19 cellular contexts compared by ENCODE assay signal in genomic region chr6:64411226-64411625, GRCh38.
A peak's percentile ranks its signal among the peaks of the same experiment; 100 is the strongest.
DNase-seq lines count a peak whose midpoint lies in the region; FAIRE-seq and TF ChIP-seq lines count a peak whose summit lies in the region.
"Had no signal": no experiment of that assay in that cellular context is flagged by ENCODE, and none has a peak within 500 bp of the region (broad histone marks: within the 10 kb centered on the region; RNA-seq: fewer than 3 reads in every experiment).

No MANE protein-coding gene starts in this region.

- no peak overlapping the region for H3K27ac ChIP-seq in endodermal cell (ENCODE audit: low read depth, low read length)

- H3K27me3 ChIP-seq in endodermal cell (ENCODE audit: control insufficient read depth, insufficient read depth, low read length, poor library complexity, severe bottlenecking): no peaks in the 10 kb centered on the region

- TF ChIP-seq POLR2A in GM12892 (IDR thresholded peaks at IDR 0.05; ENCODE audit: low read depth, low read length): no peak

- no peak for FAIRE-seq in GM12892 (lab: Jason Lieb, UNC)

- no peaks in the 10 kb centered on the region for H3K36me3 Mint-ChIP-seq in endodermal cell (ENCODE audit: low read depth)
- H3K36me3 Mint-ChIP-seq: CD4-positive, CD25-positive, alpha-beta regulatory T cell; IgD-negative memory B cell had no signal

- no peaks in the 10 kb centered on the region for H3K4me1 ChIP-seq in endodermal cell (ENCODE audit: control insufficient read depth, insufficient read depth, low read length)
- H3K4me1 ChIP-seq: HAP-1 had no signal

- DNase-seq in AG08396 (ENCODE audit: low spot score) (peak; percentile 3), HS-5 (ENCODE audit: low read depth) (peak; percentile 19), choroid plexus epithelial cell (ENCODE audit: low read depth) (peak; percentile 21), iris pigment epithelial cell (ENCODE audit: low read depth) (peak; percentile 6), endodermal cell (no peak), NCI-H1694 treated with DMSO at 0.1 percent for 48 hours (lab: John Stamatoyannopoulos, UW) (no peak), ureter (ENCODE audit: low spot score) (no peak), GM12892 (ENCODE audit: insufficient read length) (no peak)
- DNase-seq: 8988T; CD4-positive, CD25-positive, alpha-beta regulatory T cell; DMS79; NCI-H1105; NCI-H2081; NCI-H2171; NCI-H524 treated with DMSO at 0.1 percent for 48 hours; NCI-H82 had no signal

- H3K4me3 ChIP-seq in choroid plexus epithelial cell (ENCODE audit: low read depth, low read length) (no peak overlapping the region), endodermal cell (ENCODE audit: low read length) (no peak overlapping the region)
- H3K4me3 ChIP-seq: GM23338, HAP-1 had no signal

- no peaks in the 10 kb centered on the region for H3K36me3 ChIP-seq in endodermal cell (ENCODE audit: control insufficient read depth, insufficient read depth, low read length)
- H3K36me3 ChIP-seq: HAP-1 had no signal

- no peaks in the 10 kb centered on the region for H3K27me3 Mint-ChIP-seq in endodermal cell (ENCODE audit: insufficient read depth)
- H3K27me3 Mint-ChIP-seq: CD4-positive, CD25-positive, alpha-beta regulatory T cell; IgD-negative memory B cell had no signal

- TF ChIP-seq CTCF in choroid plexus epithelial cell (conservative IDR thresholded peaks at IDR 0.05; ENCODE audit: low read depth, low read length): no peak
- TF ChIP-seq CTCF in endodermal cell (conservative IDR thresholded peaks at IDR 0.05): no peak

- H3K4me3 Mint-ChIP-seq in endodermal cell: no peak overlapping the region
- H3K4me3 Mint-ChIP-seq: CD4-positive, CD25-positive, alpha-beta regulatory T cell; GM23338; IgD-negative memory B cell had no signal

- peaks cover 2% of the 10 kb centered on the region for H3K9me3 Mint-ChIP-seq in endodermal cell

- no peak overlapping the region for H3K9ac ChIP-seq in endodermal cell (ENCODE audit: extremely low read depth, low read length, poor library complexity, severe bottlenecking)

- no peak overlapping the region for H3K27ac Mint-ChIP-seq in endodermal cell
- H3K27ac Mint-ChIP-seq: CD4-positive, CD25-positive, alpha-beta regulatory T cell; GM23338; IgD-negative memory B cell had no signal

- no peaks in the 10 kb centered on the region for H3K4me1 Mint-ChIP-seq in endodermal cell
- H3K4me1 Mint-ChIP-seq: CD4-positive, CD25-positive, alpha-beta regulatory T cell; GM23338; IgD-negative memory B cell had no signal

- no peaks in the 10 kb centered on the region for H3K9me3 ChIP-seq in endodermal cell (ENCODE audit: control insufficient read depth, low read length)
- H3K9me3 ChIP-seq: HAP-1 had no signal

Comparison
In these comparisons a context has a peak if more than half of its experiments do, and no peak if none do; other contexts are left out.
1. DNase-seq: peak in AG08396 (single experiment), HS-5 (single experiment), choroid plexus epithelial cell (single experiment) and iris pigment epithelial cell (single experiment); none in endodermal cell (single experiment), NCI-H1694 treated with DMSO at 0.1 percent for 48 hours (single experiment), ureter (single experiment) and GM12892 (single experiment).